ENCODE assay signal across 1 cellular context in the genomic region with DNA sequence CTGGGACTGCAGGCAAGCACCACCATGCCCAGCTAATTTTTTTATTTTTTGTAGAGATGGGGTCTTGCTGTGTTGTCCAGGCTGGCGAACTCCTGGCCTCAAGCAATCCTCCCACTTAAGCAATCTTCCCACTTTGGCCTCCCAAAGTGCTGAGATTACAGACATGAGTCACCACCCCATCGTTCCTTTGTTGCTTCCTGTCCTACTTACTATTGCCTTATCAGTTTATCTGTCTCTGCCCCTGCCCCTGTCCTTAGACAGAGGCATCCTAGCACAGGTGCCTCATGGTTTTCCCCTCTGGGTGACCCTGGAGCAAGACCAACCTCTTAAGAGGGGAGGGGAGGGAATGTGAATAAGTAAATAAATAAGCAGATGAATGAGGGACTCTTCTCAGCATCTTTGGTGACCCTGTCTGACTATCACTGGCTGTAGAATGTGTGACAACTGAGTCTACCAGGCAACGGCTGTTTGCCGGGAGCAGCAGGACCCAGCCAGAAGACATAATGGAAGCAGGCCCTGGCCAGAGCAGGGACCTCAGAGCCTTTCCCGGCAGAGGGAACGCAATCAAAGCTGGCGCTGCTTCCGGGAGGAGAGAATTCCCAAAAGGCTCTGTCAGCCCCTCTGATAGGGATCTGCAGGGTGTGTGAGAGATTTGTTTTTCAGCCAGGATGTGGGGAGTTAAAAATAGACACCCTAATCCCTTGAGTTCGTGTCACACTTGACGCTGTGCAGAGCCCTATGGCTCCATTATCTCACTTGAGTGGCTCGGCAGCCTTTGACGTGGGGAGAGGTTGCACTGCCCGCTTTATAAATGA.
A peak's percentile ranks its signal among the peaks of the same experiment; 100 is the strongest.
TF ChIP-seq lines count a peak whose summit lies in the region.

No MANE protein-coding gene starts in this region.

TF ChIP-seq in HepG2, 621 proteins besides CTCF, POLR2A, EP300 and RAD21 (continued from another document):
- TF ChIP-seq MAFK (conservative IDR thresholded peaks at IDR 0.05 in 1 of 2, IDR thresholded peaks at IDR 0.05 in 1 of 2; ENCODE audit: low read length in 2 of 2) (no peak), GPN1 (CRISPR knock-in tag; IDR thresholded peaks at IDR 0.05; ENCODE audit: borderline replicate concordance) (no peak), SAFB2 (CRISPR knock-in tag; IDR thresholded peaks at IDR 0.05; ENCODE audit: borderline replicate concordance, low read depth) (no peak), MTA1 (CRISPR knock-in tag; IDR thresholded peaks at IDR 0.05; ENCODE audit: borderline replicate concordance) (no peak), IRF1 (CRISPR knock-in tag; IDR thresholded peaks at IDR 0.05; ENCODE audit: low read depth) (no peak), ZNF543 (CRISPR knock-in tag; IDR thresholded peaks at IDR 0.05) (0 out of 2 replicates have a peak, but pooled peaks have one; percentile 51), GATAD2A (CRISPR knock-in tag; IDR thresholded peaks at IDR 0.05) (0 out of 2 replicates have a peak, but pooled peaks have one; percentile 10), ATM (IDR thresholded peaks at IDR 0.05; ENCODE audit: borderline replicate concordance) (no peak), RCOR2 (CRISPR knock-in tag; IDR thresholded peaks at IDR 0.05) (peak; percentile 64), ZNF703 (CRISPR knock-in tag; IDR thresholded peaks at IDR 0.05; ENCODE audit: borderline replicate concordance) (no peak), ADNP (CRISPR knock-in tag; IDR thresholded peaks at IDR 0.05) (peak; percentile 29; the same call in 1 of the 2 replicates), ZNF230 (CRISPR knock-in tag; IDR thresholded peaks at IDR 0.05) (no peak), RARA (CRISPR knock-in tag; IDR thresholded peaks at IDR 0.05) (peak; percentile 57), IRF2 (CRISPR knock-in tag; IDR thresholded peaks at IDR 0.05) (no peak), ZNF432 (CRISPR knock-in tag; IDR thresholded peaks at IDR 0.05; ENCODE audit: borderline replicate concordance) (no peak), HOXA9 (CRISPR knock-in tag; IDR thresholded peaks at IDR 0.05; ENCODE audit: borderline replicate concordance) (no peak), NR1H2 (CRISPR knock-in tag; IDR thresholded peaks at IDR 0.05; ENCODE audit: borderline replicate concordance, low read depth) (no peak), NR0B2 (CRISPR knock-in tag; IDR thresholded peaks at IDR 0.05) (no peak), SMYD3 (CRISPR knock-in tag; IDR thresholded peaks at IDR 0.05) (no peak), ZMAT5 (CRISPR knock-in tag; IDR thresholded peaks at IDR 0.05; ENCODE audit: borderline replicate concordance, low read depth) (no peak), FOXP1 (IDR thresholded peaks at IDR 0.05) (no peak), FOXP1 (CRISPR knock-in tag; IDR thresholded peaks at IDR 0.05) (peak; percentile 17; the same call in 1 of the 2 replicates), ZFP36L1 (CRISPR knock-in tag; IDR thresholded peaks at IDR 0.05) (no peak), KDM1A (CRISPR knock-in tag; IDR thresholded peaks at IDR 0.05) (peak; percentile 34; the same call in 1 of the 2 replicates), RXRA (CRISPR knock-in tag; IDR thresholded peaks at IDR 0.05) (peak; percentile 48; the same call in 1 of the 2 replicates)
- TF ChIP-seq, protein P1, sequence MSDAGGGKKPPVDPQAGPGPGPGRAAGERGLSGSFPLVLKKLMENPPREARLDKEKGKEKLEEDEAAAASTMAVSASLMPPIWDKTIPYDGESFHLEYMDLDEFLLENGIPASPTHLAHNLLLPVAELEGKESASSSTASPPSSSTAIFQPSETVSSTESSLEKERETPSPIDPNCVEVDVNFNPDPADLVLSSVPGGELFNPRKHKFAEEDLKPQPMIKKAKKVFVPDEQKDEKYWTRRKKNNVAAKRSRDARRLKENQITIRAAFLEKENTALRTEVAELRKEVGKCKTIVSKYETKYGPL (CRISPR knock-in tag; IDR thresholded peaks at IDR 0.05): no peak
- TF ChIP-seq, protein P2, sequence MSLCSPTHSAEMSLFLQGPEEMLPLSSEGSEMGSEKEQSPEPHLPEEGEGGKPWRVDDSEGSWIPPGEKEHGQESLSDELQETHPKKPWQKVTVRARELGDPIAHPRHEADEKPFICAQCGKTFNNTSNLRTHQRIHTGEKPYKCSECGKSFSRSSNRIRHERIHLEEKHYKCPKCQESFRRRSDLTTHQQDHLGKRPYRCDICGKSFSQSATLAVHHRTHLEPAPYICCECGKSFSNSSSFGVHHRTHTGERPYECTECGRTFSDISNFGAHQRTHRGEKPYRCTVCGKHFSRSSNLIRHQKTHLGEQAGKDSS (CRISPR knock-in tag; IDR thresholded peaks at IDR 0.05; ENCODE audit: borderline replicate concordance, low read depth): 0 out of 2 replicates have a peak, but pooled peaks have one; percentile 26
- TF ChIP-seq, protein P3, sequence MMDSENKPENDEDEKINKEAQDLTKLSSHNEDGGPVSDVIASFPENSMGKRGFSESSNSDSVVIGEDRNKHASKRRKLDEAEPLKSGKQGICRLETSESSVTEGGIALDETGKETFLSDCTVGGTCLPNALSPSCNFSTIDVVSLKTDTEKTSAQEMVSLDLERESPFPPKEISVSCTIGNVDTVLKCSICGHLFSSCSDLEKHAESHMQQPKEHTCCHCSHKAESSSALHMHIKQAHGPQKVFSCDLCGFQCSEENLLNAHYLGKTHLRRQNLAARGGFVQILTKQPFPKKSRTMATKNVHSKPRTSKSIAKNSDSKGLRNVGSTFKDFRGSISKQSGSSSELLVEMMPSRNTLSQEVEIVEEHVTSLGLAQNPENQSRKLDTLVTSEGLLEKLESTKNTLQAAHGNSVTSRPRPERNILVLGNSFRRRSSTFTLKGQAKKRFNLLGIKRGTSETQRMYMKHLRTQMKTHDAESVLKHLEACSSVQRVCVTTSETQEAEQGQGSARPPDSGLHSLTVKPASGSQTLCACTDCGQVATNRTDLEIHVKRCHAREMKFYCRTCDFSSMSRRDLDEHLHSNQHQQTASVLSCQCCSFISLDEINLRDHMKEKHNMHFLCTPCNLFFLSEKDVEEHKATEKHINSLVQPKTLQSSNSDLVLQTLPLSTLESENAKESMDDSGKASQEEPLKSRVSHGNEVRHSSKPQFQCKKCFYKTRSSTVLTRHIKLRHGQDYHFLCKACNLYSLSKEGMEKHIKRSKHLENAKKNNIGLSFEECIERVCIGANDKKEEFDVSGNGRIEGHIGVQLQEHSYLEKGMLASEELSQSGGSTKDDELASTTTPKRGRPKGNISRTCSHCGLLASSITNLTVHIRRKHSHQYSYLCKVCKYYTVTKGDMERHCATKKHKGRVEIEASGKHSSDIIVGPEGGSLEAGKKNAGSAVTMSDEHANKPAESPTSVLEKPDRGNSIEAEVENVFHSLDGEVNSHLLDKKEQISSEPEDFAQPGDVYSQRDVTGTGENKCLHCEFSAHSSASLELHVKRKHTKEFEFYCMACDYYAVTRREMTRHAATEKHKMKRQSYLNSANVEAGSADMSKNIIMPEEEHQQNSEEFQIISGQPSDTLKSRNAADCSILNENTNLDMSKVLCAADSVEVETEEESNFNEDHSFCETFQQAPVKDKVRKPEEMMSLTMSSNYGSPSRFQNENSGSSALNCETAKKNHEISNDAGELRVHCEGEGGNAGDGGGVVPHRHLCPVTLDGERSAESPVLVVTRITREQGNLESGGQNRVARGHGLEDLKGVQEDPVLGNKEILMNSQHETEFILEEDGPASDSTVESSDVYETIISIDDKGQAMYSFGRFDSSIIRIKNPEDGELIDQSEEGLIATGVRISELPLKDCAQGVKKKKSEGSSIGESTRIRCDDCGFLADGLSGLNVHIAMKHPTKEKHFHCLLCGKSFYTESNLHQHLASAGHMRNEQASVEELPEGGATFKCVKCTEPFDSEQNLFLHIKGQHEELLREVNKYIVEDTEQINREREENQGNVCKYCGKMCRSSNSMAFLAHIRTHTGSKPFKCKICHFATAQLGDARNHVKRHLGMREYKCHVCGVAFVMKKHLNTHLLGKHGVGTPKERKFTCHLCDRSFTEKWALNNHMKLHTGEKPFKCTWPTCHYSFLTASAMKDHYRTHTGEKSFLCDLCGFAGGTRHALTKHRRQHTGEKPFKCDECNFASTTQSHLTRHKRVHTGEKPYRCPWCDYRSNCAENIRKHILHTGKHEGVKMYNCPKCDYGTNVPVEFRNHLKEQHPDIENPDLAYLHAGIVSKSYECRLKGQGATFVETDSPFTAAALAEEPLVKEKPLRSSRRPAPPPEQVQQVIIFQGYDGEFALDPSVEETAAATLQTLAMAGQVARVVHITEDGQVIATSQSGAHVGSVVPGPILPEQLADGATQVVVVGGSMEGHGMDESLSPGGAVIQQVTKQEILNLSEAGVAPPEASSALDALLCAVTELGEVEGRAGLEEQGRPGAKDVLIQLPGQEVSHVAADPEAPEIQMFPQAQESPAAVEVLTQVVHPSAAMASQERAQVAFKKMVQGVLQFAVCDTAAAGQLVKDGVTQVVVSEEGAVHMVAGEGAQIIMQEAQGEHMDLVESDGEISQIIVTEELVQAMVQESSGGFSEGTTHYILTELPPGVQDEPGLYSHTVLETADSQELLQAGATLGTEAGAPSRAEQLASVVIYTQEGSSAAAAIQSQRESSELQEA (CRISPR knock-in tag; IDR thresholded peaks at IDR 0.05; ENCODE audit: not compliant biosample characterization): no peak
- TF ChIP-seq, protein P4, sequence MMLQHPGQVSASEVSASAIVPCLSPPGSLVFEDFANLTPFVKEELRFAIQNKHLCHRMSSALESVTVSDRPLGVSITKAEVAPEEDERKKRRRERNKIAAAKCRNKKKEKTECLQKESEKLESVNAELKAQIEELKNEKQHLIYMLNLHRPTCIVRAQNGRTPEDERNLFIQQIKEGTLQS (CRISPR knock-in tag; IDR thresholded peaks at IDR 0.05): no peak
